Comparison of ENCODE assay signal across 1 cellular context in the genomic region with DNA sequence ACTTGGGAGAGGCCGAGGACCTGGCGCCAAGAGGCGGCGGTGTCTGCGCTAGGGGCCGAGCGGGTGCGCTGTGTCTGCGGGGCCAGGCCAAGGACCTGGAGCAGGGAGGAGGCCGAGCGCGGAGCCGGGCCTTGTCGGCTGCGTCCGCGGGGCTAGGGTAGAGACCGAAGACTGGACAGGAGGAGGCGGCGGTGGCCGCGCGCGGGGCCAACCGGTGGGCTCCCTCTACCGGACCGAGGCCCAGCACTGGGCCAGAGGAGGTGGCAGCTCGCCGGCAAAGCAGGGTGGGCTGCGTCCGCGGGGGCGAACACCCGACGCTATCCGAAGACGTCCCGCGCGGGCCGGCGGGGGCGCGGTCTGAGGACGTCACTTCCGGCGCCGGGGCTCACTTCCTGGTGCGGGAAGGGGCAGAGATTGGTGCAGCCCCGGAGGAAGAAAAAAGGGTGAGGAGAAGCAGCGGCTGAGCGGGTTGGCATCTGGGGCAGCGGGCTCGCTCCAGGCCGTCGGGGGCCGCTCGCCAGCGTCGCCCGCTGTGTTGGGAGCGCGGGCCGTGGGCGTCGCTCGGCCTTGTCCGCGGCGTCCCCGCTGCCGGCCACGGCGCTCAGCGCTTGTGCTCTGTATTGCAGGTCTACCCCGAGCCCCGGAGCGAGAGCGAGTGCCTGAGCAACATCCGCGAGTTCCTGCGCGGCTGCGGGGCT.
A peak's percentile ranks its signal among the peaks of the same experiment; 100 is the strongest.
TF ChIP-seq lines count a peak whose summit lies in the region.

No MANE protein-coding gene starts in this region.

TF ChIP-seq in K562, 482 proteins besides CTCF, POLR2A, EP300 and RAD21 (continued from another document and continues in another):
- TF ChIP-seq, protein P1, sequence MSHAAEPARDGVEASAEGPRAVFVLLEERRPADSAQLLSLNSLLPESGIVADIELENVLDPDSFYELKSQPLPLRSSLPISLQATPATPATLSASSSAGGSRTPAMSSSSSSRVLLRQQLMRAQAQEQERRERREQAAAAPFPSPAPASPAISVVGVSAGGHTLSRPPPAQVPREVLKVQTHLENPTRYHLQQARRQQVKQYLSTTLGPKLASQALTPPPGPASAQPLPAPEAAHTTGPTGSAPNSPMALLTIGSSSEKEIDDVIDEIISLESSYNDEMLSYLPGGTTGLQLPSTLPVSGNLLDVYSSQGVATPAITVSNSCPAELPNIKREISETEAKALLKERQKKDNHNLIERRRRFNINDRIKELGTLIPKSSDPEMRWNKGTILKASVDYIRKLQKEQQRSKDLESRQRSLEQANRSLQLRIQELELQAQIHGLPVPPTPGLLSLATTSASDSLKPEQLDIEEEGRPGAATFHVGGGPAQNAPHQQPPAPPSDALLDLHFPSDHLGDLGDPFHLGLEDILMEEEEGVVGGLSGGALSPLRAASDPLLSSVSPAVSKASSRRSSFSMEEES (CRISPR knock-in tag; IDR thresholded peaks at IDR 0.05): no peak
- TF ChIP-seq PCBP2 (IDR thresholded peaks at IDR 0.05; ENCODE audit: low read depth, low read length, poor library complexity, severe bottlenecking): no peak
- no peak for TF ChIP-seq ZNF175 (CRISPR knock-in tag; IDR thresholded peaks at IDR 0.05; ENCODE audit: low read depth)
- no peak for TF ChIP-seq PATZ1 (CRISPR knock-in tag; IDR thresholded peaks at IDR 0.05; ENCODE audit: borderline replicate concordance)
- TF ChIP-seq ZNF124 (CRISPR knock-in tag; IDR thresholded peaks at IDR 0.05): no peak
- TF ChIP-seq GATA2 (CRISPR knock-in tag; IDR thresholded peaks at IDR 0.05): no peak
- no peak for TF ChIP-seq ZNF551 (CRISPR knock-in tag; IDR thresholded peaks at IDR 0.05)
- no peak for TF ChIP-seq TRIM28 (IDR thresholded peaks at IDR 0.05)
- TF ChIP-seq ZFP30 (CRISPR knock-in tag; IDR thresholded peaks at IDR 0.05; ENCODE audit: borderline replicate concordance): no peak
- TF ChIP-seq CREBBP (IDR thresholded peaks at IDR 0.05; ENCODE audit: low read depth, low read length): no peak
- peak; percentile 91 for TF ChIP-seq ETV5 (CRISPR knock-in tag; IDR thresholded peaks at IDR 0.05; ENCODE audit: low read depth)
- TF ChIP-seq LCOR (CRISPR knock-in tag; IDR thresholded peaks at IDR 0.05): 0 out of 2 replicates have a peak, but pooled peaks have one; percentile 26
- TF ChIP-seq CHD7 (IDR thresholded peaks at IDR 0.05; ENCODE audit: low read depth, low read length): no peak
- no peak for TF ChIP-seq DPF2 (IDR thresholded peaks at IDR 0.05)
- no peak for TF ChIP-seq TEAD4 (IDR thresholded peaks at IDR 0.05; ENCODE audit: low read length)
- 0 out of 2 replicates have a peak, but pooled peaks have one; percentile 41 for TF ChIP-seq TEAD4 (CRISPR knock-in tag; IDR thresholded peaks at IDR 0.05; ENCODE audit: borderline replicate concordance)
- TF ChIP-seq STAT5A (IDR thresholded peaks at IDR 0.05; ENCODE audit: borderline replicate concordance, low read length): no peak
- no peak for TF ChIP-seq ZHX1 (conservative IDR thresholded peaks at IDR 0.05; ENCODE audit: low read length)
- TF ChIP-seq SIN3B (IDR thresholded peaks at IDR 0.05; ENCODE audit: low read depth): peak; percentile 93
- TF ChIP-seq ZNF444 (CRISPR knock-in tag; IDR thresholded peaks at IDR 0.05): no peak
- no peak for TF ChIP-seq NFYB (IDR thresholded peaks at IDR 0.05; ENCODE audit: extremely low read depth, insufficient read length)
- peak; percentile 63 for TF ChIP-seq KDM5B (IDR thresholded peaks at IDR 0.05; ENCODE audit: insufficient replicate concordance, low read depth, low read length)
- TF ChIP-seq FOXM1 (IDR thresholded peaks at IDR 0.05; ENCODE audit: low read depth): no peak
- TF ChIP-seq FOXM1 (CRISPR knock-in tag; IDR thresholded peaks at IDR 0.05; ENCODE audit: low read depth): peak; percentile 62; the same call in 1 of the 2 replicates
- TF ChIP-seq CREB1 (IDR thresholded peaks at IDR 0.05): peak; percentile 97
- peak; percentile 98 for TF ChIP-seq CREB1 (CRISPR knock-in tag; IDR thresholded peaks at IDR 0.05)
- no peak for TF ChIP-seq HBP1 (CRISPR knock-in tag; IDR thresholded peaks at IDR 0.05)
- TF ChIP-seq L3MBTL2 (IDR thresholded peaks at IDR 0.05): peak; percentile 68; the same call in 1 of the 2 replicates
- TF ChIP-seq MECOM (CRISPR knock-in tag; IDR thresholded peaks at IDR 0.05): no peak
- TF ChIP-seq HMGXB4 (CRISPR knock-in tag; IDR thresholded peaks at IDR 0.05): peak; percentile 52; the same call in 1 of the 2 replicates
- TF ChIP-seq PREB (CRISPR knock-in tag; IDR thresholded peaks at IDR 0.05): no peak
- no peak for TF ChIP-seq NFXL1 (CRISPR knock-in tag; IDR thresholded peaks at IDR 0.05)
- peak; percentile 94 for TF ChIP-seq PHF8 (IDR thresholded peaks at IDR 0.05; ENCODE audit: borderline replicate concordance, low read length)
- TF ChIP-seq ZNF583 (CRISPR knock-in tag; IDR thresholded peaks at IDR 0.05): no peak
- no peak for TF ChIP-seq ZNF184 (CRISPR knock-in tag; IDR thresholded peaks at IDR 0.05)
